In the genomic region with DNA sequence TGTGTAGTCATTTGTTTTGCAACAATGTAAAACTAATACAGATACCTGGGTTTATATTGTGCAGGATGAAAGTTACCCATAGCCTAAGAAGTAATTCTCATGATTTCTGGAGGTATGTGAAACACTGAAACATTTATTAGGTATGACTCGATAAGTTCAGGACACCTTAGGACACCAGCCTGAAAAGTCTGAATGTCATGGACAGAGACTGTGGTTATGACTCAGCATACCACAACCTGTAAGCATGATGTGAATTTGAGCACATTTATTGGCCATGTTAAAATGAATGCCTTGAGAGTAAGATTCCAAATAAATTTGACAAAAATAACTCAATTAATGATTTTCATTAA, we compare ENCODE assay signal across 14 cellular contexts.
DNase-seq lines count a peak whose midpoint lies in the region; ATAC-seq and TF ChIP-seq lines count a peak whose summit lies in the region.
"Had no signal": no experiment of that assay in that cellular context is flagged by ENCODE, and none has a peak within 500 bp of the region (broad histone marks: within the 10 kb centered on the region; RNA-seq: fewer than 3 reads in every experiment).

No MANE protein-coding gene starts in this region.

- H3K9me3 ChIP-seq in CD8-positive, alpha-beta memory T cell (ENCODE audit: low read length): no peaks in the 10 kb centered on the region
- no peaks in the 10 kb centered on the region for H3K9me3 ChIP-seq in fibroblast of lung (ENCODE audit: control insufficient read depth, insufficient read depth, low read depth, low read length)

- H3K27me3 ChIP-seq in CD8-positive, alpha-beta memory T cell (ENCODE audit: insufficient read depth, low read length, poor library complexity, severe bottlenecking): no peaks in the 10 kb centered on the region
- no peaks in the 10 kb centered on the region for H3K27me3 ChIP-seq in fibroblast of lung (ENCODE audit: control insufficient read depth, insufficient read depth, low read length)
- H3K27me3 ChIP-seq: BLaER1 treated with 17β-estradiol and CSF1 and Interleukin-3, amounts not matched to agents 10 nM and 100 nM; right atrium auricular region had no signal

- H3K9me3 Mint-ChIP-seq in CD8-positive, alpha-beta memory T cell: peaks cover 0 to 3% (median 2%) of the 10 kb centered on the region in 5 donors
- peaks cover 21% of the 10 kb centered on the region for H3K9me3 Mint-ChIP-seq in HFFc6

- CTCF ChIA-PET in CD8-positive, alpha-beta memory T cell (lab: Charles Lee): no interaction called here

- ATAC-seq in HG02938 (IDR thresholded peaks at IDR 0.05; ENCODE audit: unreplicated experiment) (no peak), HG03175 (IDR thresholded peaks at IDR 0.05; ENCODE audit: unreplicated experiment) (no peak)

- H3K4me1 Mint-ChIP-seq in CD8-positive, alpha-beta memory T cell: no peaks in the 10 kb centered on the region
- peaks cover 8% of the 10 kb centered on the region; the same call in 1 of the 2 replicates for H3K4me1 Mint-ChIP-seq in HFFc6 (ENCODE audit: low read depth)

- peak overlapping the region; percentile 51 for H3K27ac ChIP-seq in CD8-positive, alpha-beta memory T cell (ENCODE audit: low read depth, low read length)
- no peak overlapping the region for H3K27ac ChIP-seq in fibroblast of lung (ENCODE audit: insufficient read depth, low read length)
- H3K27ac ChIP-seq: BLaER1 treated with 17β-estradiol and CSF1 and Interleukin-3, amounts not matched to agents 10 nM and 100 nM; right atrium auricular region had no signal

- DNase-seq in CD8-positive, alpha-beta memory T cell: no peak
- DNase-seq in HFFc6 (peak; percentile 72), RKO (ENCODE audit: low spot score) (peak; percentile 40), fibroblast of lung (ENCODE audit: low read depth in 2 of 2) (peak; percentile 51 to 87), cerebellum (ENCODE audit: low spot score) (no peak), DMS153 treated with DMSO at 0.1 percent for 48 hours (lab: John Stamatoyannopoulos, UW; ENCODE audit: unreplicated experiment) (no peak)
- DNase-seq: activated CD4-positive, alpha-beta T cell treated with anti-CD3 and anti-CD28 coated beads for 48 hours; activated naive CD4-positive, alpha-beta T cell; dermis blood vessel endothelial cell; NCI-H2107 had no signal

- no peak overlapping the region for H3K9ac ChIP-seq in fibroblast of lung (ENCODE audit: insufficient read depth, low read length)
- H3K9ac ChIP-seq: BLaER1 treated with 17β-estradiol and CSF1 and Interleukin-3, amounts not matched to agents 10 nM and 100 nM had no signal

- H3K4me3 ChIP-seq in CD8-positive, alpha-beta memory T cell (ENCODE audit: low read length): no peak overlapping the region
- no peak overlapping the region for H3K4me3 ChIP-seq in fibroblast of lung (replicated peaks in 1 of 4; ENCODE audit: control extremely low read depth in 1 of 4, insufficient read depth in 1 of 4, low read depth in 3 of 4, low read length in 4 of 4)
- H3K4me3 ChIP-seq: BLaER1 treated with 17β-estradiol and CSF1 and Interleukin-3, amounts not matched to agents 10 nM and 100 nM; right atrium auricular region had no signal

- no peaks in the 10 kb centered on the region for H3K36me3 Mint-ChIP-seq in CD8-positive, alpha-beta memory T cell
- H3K36me3 Mint-ChIP-seq in HFFc6 (ENCODE audit: low read depth): no peaks in the 10 kb centered on the region; the same call in 1 of the 2 replicates

- no peak overlapping the region for H2AFZ ChIP-seq in fibroblast of lung (ENCODE audit: low read length)

- H3K79me2 ChIP-seq in fibroblast of lung (ENCODE audit: control insufficient read depth, insufficient read depth, low read length): no peaks in the 10 kb centered on the region

- H3K4me3 Mint-ChIP-seq in CD8-positive, alpha-beta memory T cell: no peak overlapping the region
- H3K4me3 Mint-ChIP-seq in HFFc6: no peak overlapping the region

- POLR2A ChIA-PET in CD8-positive, alpha-beta memory T cell (lab: Charles Lee): no interaction called here

- H3K27me3 Mint-ChIP-seq in CD8-positive, alpha-beta memory T cell: no peaks in the 10 kb centered on the region
- peaks cover 2% of the 10 kb centered on the region; the same call in 1 of the 2 replicates for H3K27me3 Mint-ChIP-seq in HFFc6 (ENCODE audit: insufficient read depth)

- no peaks in the 10 kb centered on the region for H3K36me3 ChIP-seq in CD8-positive, alpha-beta memory T cell (ENCODE audit: insufficient read depth, low read length)
- H3K36me3 ChIP-seq in fibroblast of lung (ENCODE audit: control insufficient read depth, insufficient read depth, low read length): no peaks in the 10 kb centered on the region
- H3K36me3 ChIP-seq: BLaER1 treated with 17β-estradiol and CSF1 and Interleukin-3, amounts not matched to agents 10 nM and 100 nM; right atrium auricular region had no signal

- H3K27ac Mint-ChIP-seq in CD8-positive, alpha-beta memory T cell: no peak overlapping the region
- no peak overlapping the region for H3K27ac Mint-ChIP-seq in HFFc6

- H3K4me1 ChIP-seq in CD8-positive, alpha-beta memory T cell (ENCODE audit: insufficient read depth, low read length): no peaks in the 10 kb centered on the region
- no peaks in the 10 kb centered on the region for H3K4me1 ChIP-seq in fibroblast of lung (ENCODE audit: control insufficient read depth, extremely low read depth, insufficient read depth, low read length)
- H3K4me1 ChIP-seq: BLaER1 treated with 17β-estradiol and CSF1 and Interleukin-3, amounts not matched to agents 10 nM and 100 nM; right atrium auricular region had no signal

- no peaks in the 10 kb centered on the region for H4K20me1 ChIP-seq in fibroblast of lung (ENCODE audit: control insufficient read depth, extremely low read depth, insufficient read depth, low read length)
- H4K20me1 ChIP-seq: BLaER1 treated with 17β-estradiol and CSF1 and Interleukin-3, amounts not matched to agents 10 nM and 100 nM had no signal

- no peak for TF ChIP-seq CTCF in HFFc6 (IDR thresholded peaks at IDR 0.05)
- TF ChIP-seq CTCF in fibroblast of lung (conservative IDR thresholded peaks at IDR 0.05 in 1 of 2, IDR thresholded peaks at IDR 0.05 in 1 of 2; ENCODE audit: low read depth in 1 of 2, low read length in 2 of 2): no peak

- H3K4me2 ChIP-seq in fibroblast of lung (ENCODE audit: extremely low read depth, insufficient read depth, low read length): no peak overlapping the region
- H3K4me2 ChIP-seq: BLaER1 treated with 17β-estradiol and CSF1 and Interleukin-3, amounts not matched to agents 10 nM and 100 nM had no signal

Comparison
In these comparisons a context has a peak if more than half of its experiments do, and no peak if none do; other contexts are left out.
1. DNase-seq: peak in HFFc6 (single experiment), RKO (single experiment) and fibroblast of lung (2 of 2); none in CD8-positive, alpha-beta memory T cell (0 of 5), cerebellum (single experiment) and DMS153 treated with DMSO at 0.1 percent for 48 hours (single experiment).